ENCODE assay signal across 12 cellular contexts in genomic region chr12:105205322-105206048, GRCh38. TPM values are rescaled to one million over a fixed set of nuclear protein-coding genes. Genes with fewer than 3 reads are reported as not detected.
A peak's percentile ranks its signal among the peaks of the same experiment; 100 is the strongest.
DNase-seq lines count a peak whose midpoint lies in the region; ATAC-seq lines count a peak whose summit lies in the region.
"Had no signal": no experiment of that assay in that cellular context is flagged by ENCODE, and none has a peak within 500 bp of the region (broad histone marks: within the 10 kb centered on the region; RNA-seq: fewer than 3 reads in every experiment).

No MANE protein-coding gene starts in this region.

- no peaks in the 10 kb centered on the region for H3K27me3 Mint-ChIP-seq in activated T-helper 2 cell treated with anti-CD3 and anti-CD28 coated beads, Interferon-gamma antibody, Interleukin-2, Interleukin-4, amounts not matched to agents 10 μg/mL and 5 μg/mL and 100 μg/mL, durations not matched to agents 14 hours and 24 hours and 36 hours (ENCODE audit: low read depth)
- H3K27me3 Mint-ChIP-seq in activated naive CD4-positive, alpha-beta T cell treated with anti-CD3 and anti-CD28 coated beads, Interleukin-2, amount 10 ng/mL, durations not matched to agents 7 days and 5 days: no peaks in the 10 kb centered on the region

- H4K20me1 ChIP-seq in GM23248 (ENCODE audit: insufficient read depth): no peaks in the 10 kb centered on the region

- DNase-seq in GM23248 (no peak), NCI-H187 treated with DMSO at 0.1 percent for 48 hours (lab: John Stamatoyannopoulos, UW) (peak; percentile 58)
- no peak for DNase-seq in activated T-helper 2 cell treated with anti-CD3 and anti-CD28 coated beads, Interferon-gamma antibody, Interleukin-2, Interleukin-4, amounts not matched to agents 10 μg/mL and 5 μg/mL and 100 μg/mL, durations not matched to agents 14 hours and 24 hours and 36 hours (ENCODE audit: low spot score)
- no peak for DNase-seq in activated naive CD4-positive, alpha-beta T cell treated with anti-CD3 and anti-CD28 coated beads, Interleukin-2, amount 10 ng/mL, durations not matched to agents 7 days and 5 days
- DNase-seq: NCI-H146, retina had no signal

- intact Hi-C loops in activated T-helper 2 cell treated with anti-CD3 and anti-CD28 coated beads, Interferon-gamma antibody, Interleukin-2, Interleukin-4, amounts not matched to agents 10 μg/mL and 5 μg/mL and 100 μg/mL, durations not matched to agents 14 hours and 24 hours and 36 hours (cut with micrococcal nuclease): no loop called here

- H3K27ac ChIP-seq in GM23248 (peak overlapping the region; percentile 99), mucosa of rectum (ENCODE audit: low read depth in 2 of 2, low read length in 2 of 2) (peak overlapping the region; percentile 26 to 34)
- H3K27ac ChIP-seq: C4-2B, thoracic aorta had no signal

- in situ Hi-C loops in GM23248 (cut with MboI): no loop called here

- H2AFZ ChIP-seq in GM23248: no peak overlapping the region

- H3F3A ChIP-seq in GM23248 (ENCODE audit: insufficient read depth): peaks cover 63% of the 10 kb centered on the region

- peaks cover 81% of the 10 kb centered on the region for H3K36me3 ChIP-seq in GM23248 (ENCODE audit: low read depth)
- H3K36me3 ChIP-seq in mucosa of rectum (ENCODE audit: control insufficient read depth in 2 of 2, insufficient read depth in 2 of 2, low read length in 2 of 2): peaks cover 68% of the 10 kb centered on the region in 2 donors

- H3K4me3 ChIP-seq in GM23248 (no peak overlapping the region), mucosa of rectum (ENCODE audit: low read length in 2 of 2) (no peak overlapping the region)
- H3K4me3 ChIP-seq: thoracic aorta had no signal

- CTCF ChIA-PET in activated naive CD4-positive, alpha-beta T cell treated with anti-CD3 and anti-CD28 coated beads, Interleukin-2, amount 10 ng/mL, durations not matched to agents 7 days and 5 days (lab: Charles Lee): interaction anchor here (0.5 to 1.5 kb wide), 2 partner anchors 15 to 695 kb away, joined by 3 read pairs; no protein-coding TSS in a partner anchor

- no peak overlapping the region for H3K4me3 Mint-ChIP-seq in activated T-helper 2 cell treated with anti-CD3 and anti-CD28 coated beads, Interferon-gamma antibody, Interleukin-2, Interleukin-4, amounts not matched to agents 10 μg/mL and 5 μg/mL and 100 μg/mL, durations not matched to agents 14 hours and 24 hours and 36 hours (ENCODE audit: low read depth)
- no peak overlapping the region for H3K4me3 Mint-ChIP-seq in activated naive CD4-positive, alpha-beta T cell treated with anti-CD3 and anti-CD28 coated beads, Interleukin-2, amount 10 ng/mL, durations not matched to agents 7 days and 5 days

- peaks cover 74% of the 10 kb centered on the region for H3K36me3 Mint-ChIP-seq in activated T-helper 2 cell treated with anti-CD3 and anti-CD28 coated beads, Interferon-gamma antibody, Interleukin-2, Interleukin-4, amounts not matched to agents 10 μg/mL and 5 μg/mL and 100 μg/mL, durations not matched to agents 14 hours and 24 hours and 36 hours (ENCODE audit: low read depth)
- H3K36me3 Mint-ChIP-seq in activated naive CD4-positive, alpha-beta T cell treated with anti-CD3 and anti-CD28 coated beads, Interleukin-2, amount 10 ng/mL, durations not matched to agents 7 days and 5 days: peaks cover 36% of the 10 kb centered on the region

- H3K27me3 ChIP-seq in GM23248 (replicated peaks; ENCODE audit: insufficient read depth) (no peaks in the 10 kb centered on the region), mucosa of rectum (ENCODE audit: control insufficient read depth in 2 of 2, insufficient read depth in 2 of 2, low read length in 2 of 2) (no peaks in the 10 kb centered on the region)

- H3K9me3 Mint-ChIP-seq in activated T-helper 2 cell treated with anti-CD3 and anti-CD28 coated beads, Interferon-gamma antibody, Interleukin-2, Interleukin-4, amounts not matched to agents 10 μg/mL and 5 μg/mL and 100 μg/mL, durations not matched to agents 14 hours and 24 hours and 36 hours: no peaks in the 10 kb centered on the region
- H3K9me3 Mint-ChIP-seq in activated naive CD4-positive, alpha-beta T cell treated with anti-CD3 and anti-CD28 coated beads, Interleukin-2, amount 10 ng/mL, durations not matched to agents 7 days and 5 days: no peaks in the 10 kb centered on the region

- WGBS in GM23248 (ENCODE audit: low coverage in 1 of 2, low lambda C conversion rate in 2 of 2, missing lambda C conversion rate in 2 of 2), 2 experiments: 59 to 60% methylated on average over 10 of the region's 10 CpGs

- H3K4me1 ChIP-seq in GM23248 (ENCODE audit: insufficient read depth): peaks cover 30% of the 10 kb centered on the region
- H3K4me1 ChIP-seq in mucosa of rectum (ENCODE audit: control insufficient read depth in 2 of 2, insufficient read depth in 2 of 2, low read length in 2 of 2): no peaks in the 10 kb centered on the region

- ATAC-seq in HG03039 (IDR thresholded peaks at IDR 0.05; ENCODE audit: unreplicated experiment) (no peak), HG02973 (IDR thresholded peaks at IDR 0.05; ENCODE audit: unreplicated experiment) (no peak), HG02763 (IDR thresholded peaks at IDR 0.05; ENCODE audit: unreplicated experiment) (no peak)

- H3K4me1 Mint-ChIP-seq in activated T-helper 2 cell treated with anti-CD3 and anti-CD28 coated beads, Interferon-gamma antibody, Interleukin-2, Interleukin-4, amounts not matched to agents 10 μg/mL and 5 μg/mL and 100 μg/mL, durations not matched to agents 14 hours and 24 hours and 36 hours (ENCODE audit: low read depth): peaks cover 12% of the 10 kb centered on the region
- H3K4me1 Mint-ChIP-seq in activated naive CD4-positive, alpha-beta T cell treated with anti-CD3 and anti-CD28 coated beads, Interleukin-2, amount 10 ng/mL, durations not matched to agents 7 days and 5 days: no peaks in the 10 kb centered on the region

- H3K4me2 ChIP-seq in GM23248 (ENCODE audit: unreplicated experiment): peak overlapping the region; percentile 46

- H3K27ac Mint-ChIP-seq in activated T-helper 2 cell treated with anti-CD3 and anti-CD28 coated beads, Interferon-gamma antibody, Interleukin-2, Interleukin-4, amounts not matched to agents 10 μg/mL and 5 μg/mL and 100 μg/mL, durations not matched to agents 14 hours and 24 hours and 36 hours: peak overlapping the region; percentile 84
- no peak overlapping the region for H3K27ac Mint-ChIP-seq in activated naive CD4-positive, alpha-beta T cell treated with anti-CD3 and anti-CD28 coated beads, Interleukin-2, amount 10 ng/mL, durations not matched to agents 7 days and 5 days

- H3K9me2 ChIP-seq in GM23248 (ENCODE audit: insufficient read depth): no peaks in the 10 kb centered on the region

- H3K79me2 ChIP-seq in GM23248 (ENCODE audit: insufficient read depth): peaks cover 74% of the 10 kb centered on the region

- H3K9me3 ChIP-seq in GM23248 (ENCODE audit: low read depth) (no peaks in the 10 kb centered on the region), mucosa of rectum (ENCODE audit: control insufficient read depth in 2 of 2, low read length in 2 of 2) (no peaks in the 10 kb centered on the region)
- H3K9me3 ChIP-seq: thoracic aorta had no signal

- H3K9ac ChIP-seq in GM23248 (peak overlapping the region; percentile 82), mucosa of rectum (ENCODE audit: low read depth in 1 of 2, low read length in 2 of 2) (no peak overlapping the region)

RNA-seq across cellular contexts. Expression of gene APPL2, which starts 30.5 kb away (rescaled TPM):
- total RNA-seq in GM23248 (2014; rRNA removed; shearing (Covaris generic)): 76.8 and 83.0 TPM in 2 replicates
- 119 and 122 TPM in 2 replicates for polyA plus RNA-seq in GM23248 (2016; fragmentation: Nextera tagmentation; extraction: Ambion mirVana)
- 28.8 and 30.4 TPM in 2 replicates for total RNA-seq in activated T-helper 2 cell treated with anti-CD3 and anti-CD28 coated beads, Interferon-gamma antibody, Interleukin-2, Interleukin-4, amounts not matched to agents 10 μg/mL and 5 μg/mL and 100 μg/mL, durations not matched to agents 14 hours and 24 hours and 36 hours
